Comparison of ENCODE assay signal across 30 cellular contexts in genomic region chr13:75052616-75053015, GRCh38.
"Had no signal": no experiment of that assay in that cellular context is flagged by ENCODE, and none has a peak within 500 bp of the region (broad histone marks: within the 10 kb centered on the region; RNA-seq: fewer than 3 reads in every experiment).

No MANE protein-coding gene starts in this region.

- H3K27ac ChIP-seq: brain microvascular endothelial cell, Peyer's patch, RWPE1 had no signal

- H3K9me3 ChIP-seq: Peyer's patch had no signal

- H3K4me1 ChIP-seq: Peyer's patch had no signal

- ATAC-seq: activated CD8-positive, alpha-beta T cell treated with anti-CD3 and anti-CD28 coated beads for 36 hours; activated T-cell treated with anti-CD3 and anti-CD28 coated beads, Interleukin-2, amount 50 U/mL, for 72 hours; activated T-helper 17 cell treated with anti-CD3 and anti-CD28 coated beads, Interleukin-2, amount 50 U/mL, for 72 hours; PC-3; Right ventricle myocardium inferior had no signal

- DNase-seq: activated CD4-positive, alpha-beta T cell treated with anti-CD3 and anti-CD28 coated beads, Interleukin-2, amount 10 ng/mL, durations not matched to agents 24 days and 14 days; activated CD4-positive, alpha-beta T cell treated with anti-CD3 and anti-CD28 coated beads, Interleukin-2, amount 50 U/mL, for 4 hours; activated CD8-positive, alpha-beta T cell treated with anti-CD3 and anti-CD28 coated beads for 36 hours; activated effector memory CD4-positive, alpha-beta T cell treated with anti-CD3 and anti-CD28 coated beads, Interleukin-2, amount 50 U/mL, for 16 hours; activated naive CD4-positive, alpha-beta T cell; activated naive CD4-positive, alpha-beta T cell treated with anti-CD3 and anti-CD28 coated beads, Interleukin-2, amount 50 U/mL, for 16 hours; activated naive CD8-positive, alpha-beta T cell treated with anti-CD3 and anti-CD28 coated beads for 36 hours; activated T-cell treated with anti-CD3 and anti-CD28 coated beads, Interleukin-2, amount 50 U/mL, for 1 hour; activated T-cell treated with anti-CD3 and anti-CD28 coated beads, Interleukin-2, amount 50 U/mL, for 72 hours; amniotic stem cell; aorta; brain microvascular endothelial cell; central memory CD4-positive, alpha-beta T cell; MV-4-11; NCI-H1092; NCI-H1436 treated with DMSO at 0.1 percent for 48 hours; NCI-H1694 treated with DMSO at 0.1 percent for 48 hours; NCI-H2029; NCI-H345; NCI-H524 treated with DMSO at 0.1 percent for 48 hours; PC-3; Peyer's patch; SIG-M5; SW 1271; T-helper 1 cell; T-helper 2 cell; T-helper 9 cell had no signal

- H3K36me3 ChIP-seq: brain microvascular endothelial cell, Peyer's patch had no signal

- H3K4me3 ChIP-seq: Peyer's patch had no signal

- H3K27me3 ChIP-seq: brain microvascular endothelial cell, Peyer's patch had no signal
